Comparison of ENCODE assay signal across 1 cellular context in the genomic region with DNA sequence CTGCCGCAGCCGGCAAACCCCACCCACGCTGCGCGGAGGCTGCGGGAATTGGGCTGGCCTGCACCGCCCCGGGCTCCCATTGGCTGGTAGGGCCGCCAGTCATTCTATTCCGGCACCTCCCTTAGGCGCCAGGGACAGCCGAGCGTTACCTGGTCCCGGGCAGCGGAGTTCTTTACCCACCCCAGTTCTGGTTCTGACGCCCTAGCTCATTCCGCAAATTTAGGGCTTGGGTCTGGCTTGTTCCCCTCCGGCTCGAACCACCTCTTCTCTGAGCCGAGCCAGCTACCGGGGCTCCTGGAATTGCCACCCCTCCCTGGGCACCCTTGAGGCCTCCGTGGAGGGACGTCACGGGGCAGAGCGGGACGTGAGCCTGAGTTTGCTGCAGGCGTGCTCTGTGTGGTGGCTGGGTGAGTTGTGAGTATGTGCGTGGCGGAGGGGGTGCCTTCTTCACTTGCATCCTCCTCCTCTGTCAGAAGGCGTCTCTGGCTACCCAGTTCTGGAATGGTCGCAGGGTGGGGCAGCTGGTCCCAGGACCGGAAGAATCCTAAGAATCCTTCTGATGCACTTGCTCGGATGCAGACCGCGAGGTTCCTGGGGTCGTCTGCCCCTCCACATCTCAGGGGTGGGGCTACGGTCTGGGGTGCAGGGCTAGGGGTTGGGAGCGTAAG.
TF ChIP-seq lines count a peak whose summit lies in the region.

TSS of gene PDZD7 (minus strand) at position 2 of the 668 bp plus-strand sequence. CDS start 910 bp downstream, outside the sequence.
TSS of gene SFXN3 (plus strand) at position 107 of the 668 bp plus-strand sequence. CDS start 3,461 bp downstream, outside the sequence.

TF ChIP-seq in GM12878, 131 proteins besides CTCF, POLR2A, EP300 and RAD21 (continues in another document):
- TF ChIP-seq ZBTB33 (IDR thresholded peaks at IDR 0.05) (no peak), ZNF687 (IDR thresholded peaks at IDR 0.05) (no peak), HCFC1 (IDR thresholded peaks at IDR 0.05; ENCODE audit: low read length) (no peak), ATF7 (IDR thresholded peaks at IDR 0.05; ENCODE audit: low read depth) (no peak), IRF3 (IDR thresholded peaks at IDR 0.05) (peak; percentile 83), SRF (IDR thresholded peaks at IDR 0.05; ENCODE audit: low read depth in 2 of 2, low read length in 2 of 2) (no peak), RELA (IDR thresholded peaks at IDR 0.05; ENCODE audit: borderline replicate concordance, partially characterized antibody) (no peak), KLF5 (IDR thresholded peaks at IDR 0.05; ENCODE audit: partially characterized antibody) (no peak), SP1 (IDR thresholded peaks at IDR 0.05; ENCODE audit: low read depth, low read length) (peak; percentile 97), YBX1 (IDR thresholded peaks at IDR 0.05) (no peak), CREB1 (IDR thresholded peaks at IDR 0.05; ENCODE audit: low read depth) (peak; percentile 53; the same call in 1 of the 2 replicates), FOXM1 (IDR thresholded peaks at IDR 0.05; ENCODE audit: low read depth, low read length) (no peak), NFIC (IDR thresholded peaks at IDR 0.05; ENCODE audit: low read depth, low read length) (no peak), PAX5 (IDR thresholded peaks at IDR 0.05; ENCODE audit: borderline replicate concordance, low read depth, low read length) (no peak), NR2C1 (IDR thresholded peaks at IDR 0.05) (no peak), EED (IDR thresholded peaks at IDR 0.05; ENCODE audit: low read depth) (no peak), WRNIP1 (IDR thresholded peaks at IDR 0.05; ENCODE audit: borderline replicate concordance, low read depth, low read length) (no peak), SREBF2 (IDR thresholded peaks at IDR 0.05; ENCODE audit: low read length) (no peak), POU2F2 (IDR thresholded peaks at IDR 0.05; ENCODE audit: borderline replicate concordance, low read depth, low read length) (no peak), TCF12 (IDR thresholded peaks at IDR 0.05; ENCODE audit: low read depth, low read length) (no peak), SPI1 (IDR thresholded peaks at IDR 0.05; ENCODE audit: borderline replicate concordance, insufficient read depth, low read depth, low read length) (no peak), TCF7 (IDR thresholded peaks at IDR 0.05; ENCODE audit: borderline replicate concordance) (no peak), NFYA (IDR thresholded peaks at IDR 0.05; ENCODE audit: borderline replicate concordance, low read depth, low read length) (peak; percentile 51; the same call in 1 of the 2 replicates), BCL11A (IDR thresholded peaks at IDR 0.05; ENCODE audit: low read depth, low read length) (no peak), MTA2 (IDR thresholded peaks at IDR 0.05; ENCODE audit: low read depth) (no peak), PAX8 (IDR thresholded peaks at IDR 0.05) (no peak), ZNF274 (IDR thresholded peaks at IDR 0.05; ENCODE audit: insufficient read depth, insufficient read length) (no peak), ZBTB40 (IDR thresholded peaks at IDR 0.05; ENCODE audit: borderline replicate concordance) (no peak), E4F1 (IDR thresholded peaks at IDR 0.05; ENCODE audit: borderline replicate concordance, partially characterized antibody) (no peak), CBX5 (IDR thresholded peaks at IDR 0.05; ENCODE audit: low read depth) (no peak), ZNF24 (IDR thresholded peaks at IDR 0.05) (no peak), SREBF1 (IDR thresholded peaks at IDR 0.05; ENCODE audit: low read length) (no peak), ZNF384 (IDR thresholded peaks at IDR 0.05; ENCODE audit: borderline replicate concordance, low read depth, low read length) (no peak), RFX5 (IDR thresholded peaks at IDR 0.05; ENCODE audit: low read depth, low read length) (no peak), TBL1XR1 (IDR thresholded peaks at IDR 0.05; ENCODE audit: low read depth, low read length) (no peak), HDGF (IDR thresholded peaks at IDR 0.05) (no peak), JUND (IDR thresholded peaks at IDR 0.05; ENCODE audit: low read depth, low read length) (no peak), RELB (IDR thresholded peaks at IDR 0.05; ENCODE audit: low read depth) (no peak), SUZ12 (IDR thresholded peaks at IDR 0.05; ENCODE audit: unreplicated experiment) (no peak)
- TF ChIP-seq, protein P1, sequence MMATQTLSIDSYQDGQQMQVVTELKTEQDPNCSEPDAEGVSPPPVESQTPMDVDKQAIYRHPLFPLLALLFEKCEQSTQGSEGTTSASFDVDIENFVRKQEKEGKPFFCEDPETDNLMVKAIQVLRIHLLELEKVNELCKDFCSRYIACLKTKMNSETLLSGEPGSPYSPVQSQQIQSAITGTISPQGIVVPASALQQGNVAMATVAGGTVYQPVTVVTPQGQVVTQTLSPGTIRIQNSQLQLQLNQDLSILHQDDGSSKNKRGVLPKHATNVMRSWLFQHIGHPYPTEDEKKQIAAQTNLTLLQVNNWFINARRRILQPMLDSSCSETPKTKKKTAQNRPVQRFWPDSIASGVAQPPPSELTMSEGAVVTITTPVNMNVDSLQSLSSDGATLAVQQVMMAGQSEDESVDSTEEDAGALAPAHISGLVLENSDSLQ (IDR thresholded peaks at IDR 0.05), result peak; percentile 99
- TF ChIP-seq, protein P2, sequence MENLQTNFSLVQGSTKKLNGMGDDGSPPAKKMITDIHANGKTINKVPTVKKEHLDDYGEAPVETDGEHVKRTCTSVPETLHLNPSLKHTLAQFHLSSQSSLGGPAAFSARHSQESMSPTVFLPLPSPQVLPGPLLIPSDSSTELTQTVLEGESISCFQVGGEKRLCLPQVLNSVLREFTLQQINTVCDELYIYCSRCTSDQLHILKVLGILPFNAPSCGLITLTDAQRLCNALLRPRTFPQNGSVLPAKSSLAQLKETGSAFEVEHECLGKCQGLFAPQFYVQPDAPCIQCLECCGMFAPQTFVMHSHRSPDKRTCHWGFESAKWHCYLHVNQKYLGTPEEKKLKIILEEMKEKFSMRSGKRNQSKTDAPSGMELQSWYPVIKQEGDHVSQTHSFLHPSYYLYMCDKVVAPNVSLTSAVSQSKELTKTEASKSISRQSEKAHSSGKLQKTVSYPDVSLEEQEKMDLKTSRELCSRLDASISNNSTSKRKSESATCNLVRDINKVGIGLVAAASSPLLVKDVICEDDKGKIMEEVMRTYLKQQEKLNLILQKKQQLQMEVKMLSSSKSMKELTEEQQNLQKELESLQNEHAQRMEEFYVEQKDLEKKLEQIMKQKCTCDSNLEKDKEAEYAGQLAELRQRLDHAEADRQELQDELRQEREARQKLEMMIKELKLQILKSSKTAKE (IDR thresholded peaks at IDR 0.05; ENCODE audit: low read depth, poor library complexity, severe bottlenecking), result no peak
